ENCODE assay signal across 8 cellular contexts in the genomic region with DNA sequence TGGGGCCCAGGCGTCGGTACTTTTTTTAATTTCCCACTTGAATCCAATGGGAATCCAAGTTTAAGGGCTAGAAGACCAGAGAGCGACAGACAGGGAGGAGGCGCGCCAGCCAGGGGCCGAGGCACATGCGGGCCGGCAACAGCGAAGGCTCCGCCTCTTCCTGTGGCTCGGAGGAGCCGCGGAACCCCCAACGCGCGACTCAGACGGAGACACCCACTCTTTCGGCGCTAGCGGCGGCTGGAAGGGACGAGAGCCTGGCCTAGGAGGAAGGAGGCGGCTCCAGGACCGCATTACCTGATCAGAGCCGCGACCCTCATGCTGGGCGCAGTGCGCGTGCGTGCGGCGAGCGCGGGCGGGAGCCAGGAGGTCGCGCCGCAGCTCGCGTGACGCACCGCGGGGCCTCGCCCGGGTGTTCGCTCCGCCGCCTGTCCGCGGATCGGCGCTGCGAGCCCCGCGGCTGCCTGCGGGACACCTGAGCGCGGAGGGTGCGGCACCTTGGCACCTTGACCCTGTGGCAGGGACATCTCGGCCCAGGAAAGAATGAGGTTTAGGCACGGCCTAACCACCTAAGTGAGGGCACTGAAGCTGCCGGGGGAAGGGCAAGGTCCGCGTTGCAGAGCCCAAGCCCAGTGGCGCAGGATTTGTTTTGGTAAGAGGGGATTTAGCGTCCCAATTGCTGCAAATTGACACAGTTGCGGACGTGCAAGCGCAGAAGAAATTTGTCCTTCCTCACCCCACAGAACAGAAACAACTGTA. TPM values are rescaled to one million over a fixed set of nuclear protein-coding genes. Genes with fewer than 3 reads are reported as not detected.
DNase-seq lines count a peak whose midpoint lies in the region; ATAC-seq and TF ChIP-seq lines count a peak whose summit lies in the region.

A gene with protein sequence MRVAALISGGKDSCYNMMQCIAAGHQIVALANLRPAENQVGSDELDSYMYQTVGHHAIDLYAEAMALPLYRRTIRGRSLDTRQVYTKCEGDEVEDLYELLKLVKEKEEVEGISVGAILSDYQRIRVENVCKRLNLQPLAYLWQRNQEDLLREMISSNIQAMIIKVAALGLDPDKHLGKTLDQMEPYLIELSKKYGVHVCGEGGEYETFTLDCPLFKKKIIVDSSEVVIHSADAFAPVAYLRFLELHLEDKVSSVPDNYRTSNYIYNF (minus strand): TSS at position 341 of the 756 bp plus-strand sequence. CDS start 24 bp downstream, at position 317.

- H3K36me3 Mint-ChIP-seq in CD14-positive monocyte, result peaks cover 0 to 2% of the 10 kb centered on the region in 2 donors
- H3K36me3 Mint-ChIP-seq in activated CD4-positive, alpha-beta memory T cell treated with anti-CD3 and anti-CD28 coated beads for 36 hours, result no peaks in the 10 kb centered on the region

- no peak for TF ChIP-seq CTCF in CD14-positive monocyte (IDR thresholded peaks at IDR 0.05)

- intact Hi-C loops in CD14-positive monocyte (cut with micrococcal nuclease), result no loop called here
- intact Hi-C loops in activated CD4-positive, alpha-beta memory T cell treated with anti-CD3 and anti-CD28 coated beads for 36 hours (cut with micrococcal nuclease), result loop anchor here (1.0 to 10.0 kb wide), 5 partner anchors 111 to 1211 kb away; a partner anchor contains a TSS

- ATAC-seq in GM19324 (IDR thresholded peaks at IDR 0.05; ENCODE audit: low FRiP score, unreplicated experiment), result peak; percentile 95
- peak; percentile 87 for ATAC-seq in HG03460 (IDR thresholded peaks at IDR 0.05; ENCODE audit: unreplicated experiment)

- DNase-seq in CD14-positive monocyte (ENCODE audit: low spot score), result peak; percentile 61
- DNase-seq in NCI-H774 (lab: John Stamatoyannopoulos, UW), result peak; percentile 86
- peak; percentile 85 for DNase-seq in activated CD4-positive, alpha-beta memory T cell treated with anti-CD3 and anti-CD28 coated beads for 36 hours
- peak; percentile 89 for DNase-seq in ecto neural progenitor cell (ENCODE audit: low spot score)
- DNase-seq in lung microvascular endothelial cell (ENCODE audit: low read depth in 2 of 2), result peak; percentile 86 to 89
- peak; percentile 67 to 80 (median 76) for DNase-seq in stimulated activated CD4-positive, alpha-beta T cell treated with anti-CD3 and anti-CD28 coated beads, TNF-alpha, amount 100 ng/mL, for 4 hours (ENCODE audit: low read depth in 3 of 3)

- CTCF ChIA-PET in activated CD4-positive, alpha-beta memory T cell treated with anti-CD3 and anti-CD28 coated beads for 36 hours (lab: Charles Lee), result interaction anchor here (0.6 kb wide), 1 partner anchor 307 kb away, joined by 3 read pairs; no protein-coding TSS in a partner anchor

- POLR2A ChIA-PET in activated CD4-positive, alpha-beta memory T cell treated with anti-CD3 and anti-CD28 coated beads for 36 hours (lab: Charles Lee), result interaction anchor here (0.9 kb wide), 1 partner anchor 9 kb away, joined by 3 read pairs; no protein-coding TSS in a partner anchor

- peaks cover 19% of the 10 kb centered on the region for H3K4me1 Mint-ChIP-seq in CD14-positive monocyte
- H3K4me1 Mint-ChIP-seq in activated CD4-positive, alpha-beta memory T cell treated with anti-CD3 and anti-CD28 coated beads for 36 hours (ENCODE audit: low read depth), result peaks cover 18% of the 10 kb centered on the region

- H3K27ac Mint-ChIP-seq in CD14-positive monocyte, result peak within 1 kb of the TSS; percentile 90 to 97 (median 95)
- H3K27ac Mint-ChIP-seq in activated CD4-positive, alpha-beta memory T cell treated with anti-CD3 and anti-CD28 coated beads for 36 hours, result peak within 1 kb of the TSS; percentile 94

- peaks cover 0 to 3% (median 0%) of the 10 kb centered on the region in 3 donors for H3K27me3 Mint-ChIP-seq in CD14-positive monocyte (ENCODE audit: low read depth in 3 of 3)
- no peaks in the 10 kb centered on the region for H3K27me3 Mint-ChIP-seq in activated CD4-positive, alpha-beta memory T cell treated with anti-CD3 and anti-CD28 coated beads for 36 hours

- H3K4me3 Mint-ChIP-seq in CD14-positive monocyte, result peak within 1 kb of the TSS; percentile 90 to 98
- peak within 1 kb of the TSS; percentile 94 for H3K4me3 Mint-ChIP-seq in activated CD4-positive, alpha-beta memory T cell treated with anti-CD3 and anti-CD28 coated beads for 36 hours

- H3K9me3 Mint-ChIP-seq in CD14-positive monocyte, result no peaks in the 10 kb centered on the region
- no peaks in the 10 kb centered on the region for H3K9me3 Mint-ChIP-seq in activated CD4-positive, alpha-beta memory T cell treated with anti-CD3 and anti-CD28 coated beads for 36 hours

RNA-seq across cellular contexts. Expression of the gene that starts here (rescaled TPM):
- 10 to 100 TPM; 13.6 to 18.2 TPM for polyA plus RNA-seq in CD14-positive monocyte
- total RNA-seq in activated CD4-positive, alpha-beta memory T cell treated with anti-CD3 and anti-CD28 coated beads for 36 hours, result 10 to 100 TPM; 14.3 to 15.9 TPM
- total RNA-seq in lung microvascular endothelial cell, result 6.5 and 7.8 TPM in 2 replicates

Comparison
In these comparisons a context has a peak if more than half of its experiments do, and no peak if none do; other contexts are left out.
1. Peak in every context shown above with its lines: DNase-seq and ATAC-seq.